Comparison of ENCODE assay signal across 1 cellular context in genomic region chr11:12048936-12049790, GRCh38.
TF ChIP-seq lines count a peak whose summit lies in the region.

No MANE protein-coding gene starts in this region.

TF ChIP-seq in WTC11, 78 proteins besides CTCF, POLR2A, EP300 and RAD21 (continued from another document):
- TF ChIP-seq CDX4 (CRISPR knock-in tag; IDR thresholded peaks at IDR 0.05; ENCODE audit: borderline replicate concordance) (no peak), AFF4 (CRISPR knock-in tag; IDR thresholded peaks at IDR 0.05; ENCODE audit: borderline replicate concordance) (no peak), NFYB (CRISPR knock-in tag; conservative IDR thresholded peaks at IDR 0.05; ENCODE audit: low read depth) (no peak)
